Comparison of ENCODE assay signal across 23 cellular contexts in genomic region chr2:238696323-238696722, GRCh38.
DNase-seq lines count a peak whose midpoint lies in the region; ATAC-seq and TF ChIP-seq lines count a peak whose summit lies in the region.
"Had no signal": no experiment of that assay in that cellular context is flagged by ENCODE, and none has a peak within 500 bp of the region (broad histone marks: within the 10 kb centered on the region; RNA-seq: fewer than 3 reads in every experiment).

No MANE protein-coding gene starts in this region.

- no peaks in the 10 kb centered on the region for H3K36me3 ChIP-seq in esophagus muscularis mucosa
- H3K36me3 ChIP-seq: BE2C, HAP-1, SJCRH30 had no signal

- H3K27me3 ChIP-seq in esophagus muscularis mucosa, result no peaks in the 10 kb centered on the region

- H3K4me1 ChIP-seq in esophagus muscularis mucosa, result peaks cover 22 to 35% (median 28%) of the 10 kb centered on the region in 4 donors
- H3K4me1 ChIP-seq: BE2C, HAP-1, SJCRH30 had no signal

- 87% methylated on average over 4 of the region's 4 CpGs for WGBS in esophagus muscularis mucosa

- H3K4me3 ChIP-seq in esophagus muscularis mucosa, result no peak overlapping the region
- H3K4me3 ChIP-seq: HAP-1, PC-9, SJCRH30 had no signal

- H3K9me3 ChIP-seq in esophagus muscularis mucosa, result no peaks in the 10 kb centered on the region
- H3K9me3 ChIP-seq: BE2C, HAP-1, SJCRH30 had no signal

- no peak for ATAC-seq in left colon
- ATAC-seq: Right ventricle myocardium inferior had no signal

- H3K4me1 Mint-ChIP-seq in activated CD4-positive, alpha-beta T cell treated with anti-CD3 and anti-CD28 coated beads, Interleukin-2, amount 10 ng/mL, durations not matched to agents 24 days and 14 days, result no peaks in the 10 kb centered on the region
- peaks cover 23% of the 10 kb centered on the region for H3K4me1 Mint-ChIP-seq in mesothelial cell of epicardium
- H3K4me1 Mint-ChIP-seq in activated naive CD4-positive, alpha-beta T cell treated with anti-CD3 and anti-CD28 coated beads for 36 hours (ENCODE audit: low read depth), result no peaks in the 10 kb centered on the region
- H3K4me1 Mint-ChIP-seq: IgD-negative memory B cell had no signal

- no peak overlapping the region for H3K27ac Mint-ChIP-seq in activated CD4-positive, alpha-beta T cell treated with anti-CD3 and anti-CD28 coated beads, Interleukin-2, amount 10 ng/mL, durations not matched to agents 24 days and 14 days
- peak overlapping the region; percentile 41 for H3K27ac Mint-ChIP-seq in mesothelial cell of epicardium
- no peak overlapping the region for H3K27ac Mint-ChIP-seq in activated naive CD4-positive, alpha-beta T cell treated with anti-CD3 and anti-CD28 coated beads for 36 hours
- H3K27ac Mint-ChIP-seq: HFFc6, IgD-negative memory B cell had no signal

- peak; percentile 43 for DNase-seq in activated CD4-positive, alpha-beta T cell treated with anti-CD3 and anti-CD28 coated beads, Interleukin-2, amount 10 ng/mL, durations not matched to agents 24 days and 14 days
- DNase-seq in activated CD4-positive, alpha-beta T cell treated with anti-CD3 and anti-CD28 coated beads for 1 hour, result no peak
- peak; percentile 74 for DNase-seq in esophagus muscularis mucosa (ENCODE audit: extremely low spot score)
- no peak for DNase-seq in mesothelial cell of epicardium (ENCODE audit: low spot score in 2 of 2, unreplicated experiment in 2 of 2)
- no peak for DNase-seq in EL
- no peak for DNase-seq in activated naive CD4-positive, alpha-beta T cell treated with anti-CD3 and anti-CD28 coated beads for 36 hours
- DNase-seq in left colon, result no peak
- DNase-seq: BE2C, GOT3, HFFc6, NCI-H1092, NCI-H1417 treated with DMSO at 0.1 percent for 48 hours, NCI-H1694 treated with DMSO at 0.1 percent for 48 hours, NCI-H2081, NCI-H2227 treated with DMSO at 0.1 percent for 48 hours, NCI-H526 treated with DMSO at 0.1 percent for 48 hours, PC-9, SJCRH30 had no signal

- TF ChIP-seq CTCF in esophagus muscularis mucosa (IDR thresholded peaks at IDR 0.05), result no peak
- no peak for TF ChIP-seq CTCF in mesothelial cell of epicardium (IDR thresholded peaks at IDR 0.05; ENCODE audit: unreplicated experiment)

- H3K27me3 Mint-ChIP-seq in activated CD4-positive, alpha-beta T cell treated with anti-CD3 and anti-CD28 coated beads, Interleukin-2, amount 10 ng/mL, durations not matched to agents 24 days and 14 days, result no peaks in the 10 kb centered on the region
- peaks cover 2% of the 10 kb centered on the region for H3K27me3 Mint-ChIP-seq in mesothelial cell of epicardium (ENCODE audit: low read depth)
- H3K27me3 Mint-ChIP-seq in activated naive CD4-positive, alpha-beta T cell treated with anti-CD3 and anti-CD28 coated beads for 36 hours (ENCODE audit: low read depth), result no peaks in the 10 kb centered on the region
- H3K27me3 Mint-ChIP-seq: IgD-negative memory B cell had no signal

- no peaks in the 10 kb centered on the region for H3K36me3 Mint-ChIP-seq in activated CD4-positive, alpha-beta T cell treated with anti-CD3 and anti-CD28 coated beads, Interleukin-2, amount 10 ng/mL, durations not matched to agents 24 days and 14 days (ENCODE audit: low read depth)
- H3K36me3 Mint-ChIP-seq in mesothelial cell of epicardium, result no peaks in the 10 kb centered on the region
- no peaks in the 10 kb centered on the region for H3K36me3 Mint-ChIP-seq in activated naive CD4-positive, alpha-beta T cell treated with anti-CD3 and anti-CD28 coated beads for 36 hours (ENCODE audit: low read depth)
- H3K36me3 Mint-ChIP-seq: IgD-negative memory B cell had no signal

- no peak overlapping the region for H3K4me3 Mint-ChIP-seq in activated CD4-positive, alpha-beta T cell treated with anti-CD3 and anti-CD28 coated beads, Interleukin-2, amount 10 ng/mL, durations not matched to agents 24 days and 14 days
- no peak overlapping the region for H3K4me3 Mint-ChIP-seq in mesothelial cell of epicardium
- no peak overlapping the region for H3K4me3 Mint-ChIP-seq in activated naive CD4-positive, alpha-beta T cell treated with anti-CD3 and anti-CD28 coated beads for 36 hours
- H3K4me3 Mint-ChIP-seq: HFFc6, IgD-negative memory B cell had no signal

- no peak for TF ChIP-seq POLR2A in esophagus muscularis mucosa (IDR thresholded peaks at IDR 0.05; ENCODE audit: low read depth)

- peak overlapping the region in 2 of 4 donors; percentile 26 to 57 for H3K27ac ChIP-seq in esophagus muscularis mucosa (replicated peaks in 1 of 4)
- H3K27ac ChIP-seq: 22Rv1, KMS-11, PC-9, SJCRH30 had no signal

- CTCF ChIA-PET in activated naive CD4-positive, alpha-beta T cell treated with anti-CD3 and anti-CD28 coated beads for 36 hours (lab: Charles Lee), result interaction anchor here (0.8 to 1.3 kb wide), 3 partner anchors 9 to 183 kb away, joined by 3 read pairs; no protein-coding TSS in a partner anchor

- TF ChIP-seq EP300 in esophagus muscularis mucosa (IDR thresholded peaks at IDR 0.05), result no peak

- H3K9me3 Mint-ChIP-seq in activated CD4-positive, alpha-beta T cell treated with anti-CD3 and anti-CD28 coated beads, Interleukin-2, amount 10 ng/mL, durations not matched to agents 24 days and 14 days, result no peaks in the 10 kb centered on the region
- no peaks in the 10 kb centered on the region for H3K9me3 Mint-ChIP-seq in mesothelial cell of epicardium
- H3K9me3 Mint-ChIP-seq in activated naive CD4-positive, alpha-beta T cell treated with anti-CD3 and anti-CD28 coated beads for 36 hours, result no peaks in the 10 kb centered on the region
- H3K9me3 Mint-ChIP-seq: HFFc6, IgD-negative memory B cell had no signal

- intact Hi-C loops in activated CD4-positive, alpha-beta T cell treated with anti-CD3 and anti-CD28 coated beads, Interleukin-2, amount 10 ng/mL, durations not matched to agents 24 days and 14 days (cut with micrococcal nuclease), result no loop called here
- intact Hi-C loops in esophagus muscularis mucosa (cut with DNase I), result no loop called here
- intact Hi-C loops in activated naive CD4-positive, alpha-beta T cell treated with anti-CD3 and anti-CD28 coated beads for 36 hours (cut with micrococcal nuclease), result no loop called here
- intact Hi-C loops in left colon (cut with DNase I, micrococcal nuclease), result no loop called here

Comparison
In these comparisons a context has a peak if more than half of its experiments do, and no peak if none do; other contexts are left out.
1. DNase-seq: peak in activated CD4-positive, alpha-beta T cell treated with anti-CD3 and anti-CD28 coated beads, Interleukin-2, amount 10 ng/mL, durations not matched to agents 24 days and 14 days (single experiment) and esophagus muscularis mucosa (single experiment); none in activated CD4-positive, alpha-beta T cell treated with anti-CD3 and anti-CD28 coated beads for 1 hour (single experiment), mesothelial cell of epicardium (0 of 2), EL (single experiment), activated naive CD4-positive, alpha-beta T cell treated with anti-CD3 and anti-CD28 coated beads for 36 hours (single experiment) and left colon (0 of 2).